1 cellular context compared by ENCODE assay signal in genomic region chr14:44795725-44796124, GRCh38.
TF ChIP-seq lines count a peak whose summit lies in the region.

No MANE protein-coding gene starts in this region.

TF ChIP-seq in WTC11, 78 proteins besides CTCF, POLR2A, EP300 and RAD21:
- TF ChIP-seq RORB (CRISPR knock-in tag; IDR thresholded peaks at IDR 0.05): no peak
- no peak for TF ChIP-seq SMAD4 (CRISPR knock-in tag; IDR thresholded peaks at IDR 0.05)
- TF ChIP-seq, protein P1, sequence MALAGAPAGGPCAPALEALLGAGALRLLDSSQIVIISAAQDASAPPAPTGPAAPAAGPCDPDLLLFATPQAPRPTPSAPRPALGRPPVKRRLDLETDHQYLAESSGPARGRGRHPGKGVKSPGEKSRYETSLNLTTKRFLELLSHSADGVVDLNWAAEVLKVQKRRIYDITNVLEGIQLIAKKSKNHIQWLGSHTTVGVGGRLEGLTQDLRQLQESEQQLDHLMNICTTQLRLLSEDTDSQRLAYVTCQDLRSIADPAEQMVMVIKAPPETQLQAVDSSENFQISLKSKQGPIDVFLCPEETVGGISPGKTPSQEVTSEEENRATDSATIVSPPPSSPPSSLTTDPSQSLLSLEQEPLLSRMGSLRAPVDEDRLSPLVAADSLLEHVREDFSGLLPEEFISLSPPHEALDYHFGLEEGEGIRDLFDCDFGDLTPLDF (CRISPR knock-in tag; IDR thresholded peaks at IDR 0.05): no peak
- TF ChIP-seq HMGA2 (CRISPR knock-in tag; IDR thresholded peaks at IDR 0.05): no peak
- TF ChIP-seq, protein P2, sequence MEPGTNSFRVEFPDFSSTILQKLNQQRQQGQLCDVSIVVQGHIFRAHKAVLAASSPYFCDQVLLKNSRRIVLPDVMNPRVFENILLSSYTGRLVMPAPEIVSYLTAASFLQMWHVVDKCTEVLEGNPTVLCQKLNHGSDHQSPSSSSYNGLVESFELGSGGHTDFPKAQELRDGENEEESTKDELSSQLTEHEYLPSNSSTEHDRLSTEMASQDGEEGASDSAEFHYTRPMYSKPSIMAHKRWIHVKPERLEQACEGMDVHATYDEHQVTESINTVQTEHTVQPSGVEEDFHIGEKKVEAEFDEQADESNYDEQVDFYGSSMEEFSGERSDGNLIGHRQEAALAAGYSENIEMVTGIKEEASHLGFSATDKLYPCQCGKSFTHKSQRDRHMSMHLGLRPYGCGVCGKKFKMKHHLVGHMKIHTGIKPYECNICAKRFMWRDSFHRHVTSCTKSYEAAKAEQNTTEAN (CRISPR knock-in tag; IDR thresholded peaks at IDR 0.05): no peak
